Comparison of ENCODE assay signal across 10 cellular contexts in genomic region chrX:152925835-152926234, GRCh38.
"Had no signal": no experiment of that assay in that cellular context is flagged by ENCODE, and none has a peak within 500 bp of the region (broad histone marks: within the 10 kb centered on the region; RNA-seq: fewer than 3 reads in every experiment).

No MANE protein-coding gene starts in this region.

- H3K4me1 Mint-ChIP-seq: nephron; stimulated activated memory B cell treated with anti-CD40 and anti-IgM and Interleukin-4, amounts not matched to agents 10 μg/mL and 1 μg/mL and 100 μg/mL, for 72 hours had no signal

- H3K36me3 ChIP-seq: left lung, prostate gland, spleen had no signal

- H3K27me3 ChIP-seq: esophagus squamous epithelium, left lung had no signal

- H3K27ac Mint-ChIP-seq: activated CD4-positive, alpha-beta memory T cell treated with anti-CD3 and anti-CD28 coated beads for 36 hours; activated naive CD8-positive, alpha-beta T cell treated with anti-CD3 and anti-CD28 coated beads, Interleukin-2, amount 50 U/mL, for 24 hours; activated T-cell treated with anti-CD3 and anti-CD28 coated beads, Interleukin-2, amount 50 U/mL, for 72 hours; nephron; stimulated activated memory B cell treated with anti-CD40 and anti-IgM and Interleukin-4, amounts not matched to agents 10 μg/mL and 1 μg/mL and 100 μg/mL, for 72 hours had no signal

- H3K9me3 Mint-ChIP-seq: activated CD4-positive, alpha-beta memory T cell treated with anti-CD3 and anti-CD28 coated beads for 36 hours; activated naive CD8-positive, alpha-beta T cell treated with anti-CD3 and anti-CD28 coated beads, Interleukin-2, amount 50 U/mL, for 24 hours; activated T-cell treated with anti-CD3 and anti-CD28 coated beads, Interleukin-2, amount 50 U/mL, for 72 hours; stimulated activated memory B cell treated with anti-CD40 and anti-IgM and Interleukin-4, amounts not matched to agents 10 μg/mL and 1 μg/mL and 100 μg/mL, for 72 hours had no signal

- H3K4me3 Mint-ChIP-seq: activated CD4-positive, alpha-beta memory T cell treated with anti-CD3 and anti-CD28 coated beads for 36 hours; activated naive CD8-positive, alpha-beta T cell treated with anti-CD3 and anti-CD28 coated beads, Interleukin-2, amount 50 U/mL, for 24 hours; activated T-cell treated with anti-CD3 and anti-CD28 coated beads, Interleukin-2, amount 50 U/mL, for 72 hours; nephron; stimulated activated memory B cell treated with anti-CD40 and anti-IgM and Interleukin-4, amounts not matched to agents 10 μg/mL and 1 μg/mL and 100 μg/mL, for 72 hours had no signal

- H3K36me3 Mint-ChIP-seq: activated CD4-positive, alpha-beta memory T cell treated with anti-CD3 and anti-CD28 coated beads for 36 hours; stimulated activated memory B cell treated with anti-CD40 and anti-IgM and Interleukin-4, amounts not matched to agents 10 μg/mL and 1 μg/mL and 100 μg/mL, for 72 hours had no signal

- H3K27me3 Mint-ChIP-seq: activated CD4-positive, alpha-beta memory T cell treated with anti-CD3 and anti-CD28 coated beads for 36 hours had no signal

- H3K4me3 ChIP-seq: esophagus squamous epithelium, left lung, prostate gland, spleen had no signal

- H3K9me3 ChIP-seq: esophagus squamous epithelium, left lung, prostate gland, spleen had no signal

- FAIRE-seq: colon had no signal

- DNase-seq: esophagus squamous epithelium, left lung, spleen had no signal

- H3K4me1 ChIP-seq: left lung, prostate gland, spleen had no signal

- H3K27ac ChIP-seq: esophagus squamous epithelium, left lung, prostate gland, spleen had no signal
